ENCODE assay signal across 8 cellular contexts in genomic region chr1:169601096-169601881, GRCh38. TPM values are rescaled to one million over a fixed set of nuclear protein-coding genes. Genes with fewer than 3 reads are reported as not detected.
DNase-seq lines count a peak whose midpoint lies in the region; ATAC-seq and TF ChIP-seq lines count a peak whose summit lies in the region.

No MANE protein-coding gene starts in this region.

- no peaks in the 10 kb centered on the region for H3K9me3 ChIP-seq in parathyroid adenoma (ENCODE audit: control insufficient read depth, low read length)

- H3K9ac ChIP-seq in parathyroid adenoma = no peak overlapping the region

- H3K36me3 ChIP-seq in parathyroid adenoma (ENCODE audit: control insufficient read depth, insufficient read depth, low read length) = no peaks in the 10 kb centered on the region

- H3K4me2 ChIP-seq in parathyroid adenoma (ENCODE audit: low read length) = no peak overlapping the region

- peak; percentile 43 for TF ChIP-seq CTCF in parathyroid adenoma (IDR thresholded peaks at IDR 0.05)

- H3K4me3 ChIP-seq in parathyroid adenoma (ENCODE audit: low read depth, low read length) = no peak overlapping the region

- DNase-seq in DMS53 treated with DMSO at 0.1 percent for 48 hours (lab: John Stamatoyannopoulos, UW; ENCODE audit: unreplicated experiment) (peak; percentile 27), HCEC 1CT (peak; percentile 17), SK-MEL-5 (ENCODE audit: low read depth, low spot score) (peak; percentile 63), fibroblast of gingiva (ENCODE audit: low read depth) (peak; percentile 21), NCI-H128 (lab: John Stamatoyannopoulos, UW; ENCODE audit: unreplicated experiment) (no peak), NCI-H1436 (lab: John Stamatoyannopoulos, UW) (no peak)
- DNase-seq in stimulated activated naive CD8-positive, alpha-beta T cell treated with anti-CD3 and anti-CD28 coated beads, Interleukin-15, Interleukin-2, amounts not matched to agents 100 U/mL and 50 U/mL, for 24 hours = no peak

- ATAC-seq in stimulated activated naive CD8-positive, alpha-beta T cell treated with anti-CD3 and anti-CD28 coated beads, Interleukin-15, Interleukin-2, amounts not matched to agents 100 U/mL and 50 U/mL, for 24 hours = no peak

- H2AFZ ChIP-seq in parathyroid adenoma = peak overlapping the region; percentile 38

- no peaks in the 10 kb centered on the region for H3K79me2 ChIP-seq in parathyroid adenoma

- no peak overlapping the region for H3K27ac ChIP-seq in parathyroid adenoma

- in situ Hi-C loops in SK-MEL-5 (cut with HindIII; ENCODE audit: low pct_unique_long_range_greater_than_20kb, low sequenced_read_pairs) = no loop called here

- no peaks in the 10 kb centered on the region for H3K4me1 ChIP-seq in parathyroid adenoma

- no peaks in the 10 kb centered on the region for H3K27me3 ChIP-seq in parathyroid adenoma (ENCODE audit: control insufficient read depth, insufficient read depth, low read length)

RNA-seq across cellular contexts. Expression of gene F5, which starts 15.0 kb away (rescaled TPM):
- total RNA-seq in SK-MEL-5 (2014; rRNA removed; shearing (Covaris generic)) = not detected in 2 replicates
- 0.01 TPM in 1 of 2 replicates, not detected in the other for polyA plus RNA-seq in SK-MEL-5 (2015; cell fraction: cytosol; rRNA removed)
- not detected in 2 replicates for polyA plus RNA-seq in SK-MEL-5 (2015; cell fraction: nucleus; rRNA removed)

RNA-seq across cellular contexts. Expression of gene SELP, which starts 28.6 kb away (rescaled TPM):
- total RNA-seq in SK-MEL-5 (2014; rRNA removed; shearing (Covaris generic)) = not detected in 2 replicates
- not detected in 2 replicates for polyA plus RNA-seq in SK-MEL-5 (2015; cell fraction: cytosol; rRNA removed)
- polyA plus RNA-seq in SK-MEL-5 (2015; cell fraction: nucleus; rRNA removed) = not detected in 2 replicates

Comparison
In these comparisons a context has a peak if more than half of its experiments do, and no peak if none do; other contexts are left out.
1. DNase-seq: peak in DMS53 treated with DMSO at 0.1 percent for 48 hours (single experiment), HCEC 1CT (single experiment), SK-MEL-5 (single experiment) and fibroblast of gingiva (single experiment); none in NCI-H128 (single experiment), stimulated activated naive CD8-positive, alpha-beta T cell treated with anti-CD3 and anti-CD28 coated beads, Interleukin-15, Interleukin-2, amounts not matched to agents 100 U/mL and 50 U/mL, for 24 hours (single experiment) and NCI-H1436 (single experiment).